In the genomic region with DNA sequence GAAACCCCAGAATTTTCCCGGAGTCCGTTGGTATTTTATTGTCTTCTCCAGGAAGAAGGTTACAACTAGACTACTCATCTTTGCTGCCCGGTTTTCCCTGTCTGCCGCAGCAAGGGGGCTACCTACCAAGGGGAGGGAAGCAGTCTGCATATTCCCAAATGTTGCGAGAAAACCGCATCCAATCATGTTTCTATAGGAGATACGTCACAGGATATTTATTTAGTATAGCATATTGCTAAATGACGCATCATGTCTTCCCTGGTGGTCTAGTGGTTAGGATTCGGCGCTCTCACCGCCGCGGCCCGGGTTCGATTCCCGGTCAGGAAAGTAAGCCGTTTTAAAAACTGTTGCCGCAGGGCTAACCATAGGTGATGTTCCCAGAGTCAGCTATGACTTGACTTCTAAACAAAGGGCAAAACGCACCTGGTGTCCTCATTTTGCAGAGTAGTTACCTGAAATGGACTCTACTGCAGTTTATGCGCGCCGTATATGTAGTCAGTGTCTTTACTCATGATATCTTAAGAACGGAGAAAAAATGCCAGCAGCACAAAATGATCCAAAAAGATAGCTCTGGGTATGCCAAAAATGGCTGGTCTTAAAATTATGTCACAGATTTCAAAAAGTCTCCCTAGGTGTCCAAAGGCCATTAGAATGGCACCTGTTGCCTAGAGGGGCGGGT, we compare ENCODE assay signal across 8 cellular contexts. TPM values are rescaled to one million over a fixed set of nuclear protein-coding genes. Genes with fewer than 3 reads are reported as not detected.
DNase-seq lines count a peak whose midpoint lies in the region; ATAC-seq and TF ChIP-seq lines count a peak whose summit lies in the region.

No MANE protein-coding gene starts in this region.

- DNase-seq in C1 segment of cervical spinal cord (lab: John Stamatoyannopoulos, UW), result peak in 9 of 14 donors; percentile 80 to 97 (median 90)
- peak; percentile 95 for DNase-seq in HT-29 (ENCODE audit: low spot score)
- peak; percentile 75 for DNase-seq in NT2/D1 (ENCODE audit: low read depth, low spot score)
- peak; percentile 97 for DNase-seq in activated CD8-positive, alpha-beta memory T cell treated with anti-CD3 and anti-CD28 coated beads, Interleukin-2, amount 50 U/mL, for 48 hours
- DNase-seq in epithelial cell of esophagus (ENCODE audit: low read depth), result peak; percentile 88
- peak; percentile 68 for DNase-seq in stimulated activated CD8-positive, alpha-beta memory T cell treated with anti-CD3 and anti-CD28 coated beads, Interleukin-4, amount 100 ng/mL, for 24 hours (ENCODE audit: low read depth)

- TF ChIP-seq CTCF in epithelial cell of esophagus (IDR thresholded peaks at IDR 0.05; ENCODE audit: insufficient read depth, low read depth, low read length, missing control alignments), result no peak

- H3K36me3 ChIP-seq in NT2/D1 (ENCODE audit: insufficient read depth, insufficient read length, low read length) (no peaks in the 10 kb centered on the region), mucosa of stomach (ENCODE audit: control insufficient read depth, insufficient read depth, low read length) (no peaks in the 10 kb centered on the region)

- H3K4me3 ChIP-seq in NT2/D1 (ENCODE audit: insufficient read length, low read depth) (peak overlapping the region; percentile 74), epithelial cell of esophagus (ENCODE audit: low read length) (peak overlapping the region; percentile 80), mucosa of stomach (ENCODE audit: low read length) (peak overlapping the region; percentile 94)

- H3K9me3 ChIP-seq in NT2/D1 (ENCODE audit: insufficient read depth, low read length), result no peaks in the 10 kb centered on the region
- H3K9me3 ChIP-seq in mucosa of stomach (ENCODE audit: control insufficient read depth, low read length), result no peaks in the 10 kb centered on the region

- H3K27me3 ChIP-seq in NT2/D1 (ENCODE audit: insufficient read depth, insufficient read length) (no peaks in the 10 kb centered on the region), mucosa of stomach (ENCODE audit: control insufficient read depth, insufficient read depth, low read length) (no peaks in the 10 kb centered on the region)

- H3K4me1 ChIP-seq in NT2/D1 (ENCODE audit: insufficient read depth, insufficient read length) (no peaks in the 10 kb centered on the region), mucosa of stomach (ENCODE audit: control insufficient read depth, insufficient read depth, low read length) (no peaks in the 10 kb centered on the region)

- ATAC-seq in GM21381 (IDR thresholded peaks at IDR 0.05; ENCODE audit: unreplicated experiment), result peak; percentile 46

- peak overlapping the region; percentile 63 for H3K9ac ChIP-seq in NT2/D1 (ENCODE audit: insufficient read length, low read depth)
- peak overlapping the region; percentile 77 for H3K9ac ChIP-seq in mucosa of stomach (ENCODE audit: low read length)

RNA-seq across cellular contexts. Expression of gene ZNF692, which starts 15.2 kb away (rescaled TPM):
- 57.9 and 58.0 TPM in 2 replicates for total RNA-seq in HT-29 (2014; rRNA removed; shearing (Covaris generic))

RNA-seq across cellular contexts. Expression of gene PGBD2, which starts 31.9 kb away (rescaled TPM):
- total RNA-seq in HT-29 (2014; rRNA removed; shearing (Covaris generic)), result 8.1 and 10.2 TPM in 2 replicates

RNA-seq across cellular contexts. Expression of gene ZNF672, which starts 36.1 kb away (rescaled TPM):
- 36.0 and 37.7 TPM in 2 replicates for total RNA-seq in HT-29 (2014; rRNA removed; shearing (Covaris generic))

RNA-seq across cellular contexts. Expression of gene SH3BP5L, which starts 48.4 kb away (rescaled TPM):
- 23.4 and 23.5 TPM in 2 replicates for total RNA-seq in HT-29 (2014; rRNA removed; shearing (Covaris generic))

Comparison
In these comparisons a context has a peak if more than half of its experiments do, and no peak if none do; other contexts are left out.
1. Peak in every context shown above with its lines: DNase-seq, ATAC-seq and H3K4me3 ChIP-seq.